Comparison of ENCODE assay signal across 21 cellular contexts in the genomic region with DNA sequence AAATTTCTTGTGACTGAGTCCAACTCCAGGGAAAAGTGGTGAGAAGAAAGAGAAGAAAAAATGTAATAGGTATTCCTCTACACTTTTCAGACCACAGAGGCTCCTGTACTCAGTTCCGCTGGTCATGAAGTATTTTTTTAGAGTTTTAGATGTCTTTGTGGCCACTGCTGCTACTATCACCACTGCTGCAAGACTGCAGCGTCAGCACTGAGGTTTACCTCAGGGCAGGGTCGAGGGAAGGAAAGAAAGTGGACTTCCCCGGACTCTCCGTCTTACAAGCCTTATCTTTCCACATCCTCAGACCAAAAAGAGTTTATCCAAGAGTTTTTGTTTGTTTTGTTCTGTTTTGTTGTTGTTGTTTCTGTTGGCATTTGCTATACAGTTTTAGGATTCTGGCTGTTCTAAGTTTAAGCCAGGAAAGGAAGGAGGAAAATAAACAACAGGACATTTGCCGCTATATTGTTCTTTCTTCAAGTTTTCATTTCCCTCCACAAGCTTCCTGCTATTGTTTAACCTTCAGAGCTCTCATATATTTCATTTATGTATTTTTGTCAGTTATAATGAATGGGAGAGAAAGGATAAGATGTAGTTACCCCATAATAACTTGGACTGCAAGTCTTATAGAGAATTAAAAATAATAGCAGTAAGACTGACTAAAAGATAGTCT.
"Had no signal": no experiment of that assay in that cellular context is flagged by ENCODE, and none has a peak within 500 bp of the region (broad histone marks: within the 10 kb centered on the region; RNA-seq: fewer than 3 reads in every experiment).

No MANE protein-coding gene starts in this region.

- H3K4me1 Mint-ChIP-seq: activated CD4-positive, alpha-beta T cell treated with anti-CD3 and anti-CD28 coated beads for 36 hours; activated naive CD8-positive, alpha-beta T cell treated with anti-CD3 and anti-CD28 coated beads for 36 hours; activated T-helper 17 cell treated with anti-CD3 and anti-CD28 coated beads, Interleukin-2, amount 50 U/mL, for 72 hours; nephron progenitor cell had no signal

- H3K27ac Mint-ChIP-seq: activated CD4-positive, alpha-beta T cell treated with anti-CD3 and anti-CD28 coated beads for 36 hours; activated naive CD8-positive, alpha-beta T cell treated with anti-CD3 and anti-CD28 coated beads for 36 hours; activated T-helper 17 cell treated with anti-CD3 and anti-CD28 coated beads, Interleukin-2, amount 50 U/mL, for 72 hours; nephron progenitor cell; stimulated activated naive CD8-positive, alpha-beta T cell treated with anti-CD3 and anti-CD28 coated beads, Interleukin-15, Interleukin-2, amounts not matched to agents 100 ng/mL and 50 ng/mL, for 24 hours; WTC11 had no signal

- H3K36me3 Mint-ChIP-seq: activated naive CD8-positive, alpha-beta T cell treated with anti-CD3 and anti-CD28 coated beads for 36 hours; brain; WTC11 had no signal

- ATAC-seq: activated CD4-positive, alpha-beta T cell treated with anti-CD3 and anti-CD28 coated beads for 36 hours; activated T-helper 17 cell treated with anti-CD3 and anti-CD28 coated beads, Interleukin-2, amount 50 U/mL, for 72 hours; heart right ventricle; WTC11 had no signal

- H3K4me3 ChIP-seq: coronary artery, esophagus squamous epithelium, heart right ventricle, left ventricle myocardium inferior, tibial nerve had no signal

- H3K27me3 Mint-ChIP-seq: brain had no signal

- DNase-seq: activated CD4-positive, alpha-beta T cell treated with anti-CD3 and anti-CD28 coated beads for 36 hours; activated CD4-positive, alpha-beta T cell treated with anti-CD3 and anti-CD28 coated beads, Interleukin-2, amount 50 U/mL, for 48 hours; activated naive CD4-positive, alpha-beta T cell; activated naive CD8-positive, alpha-beta T cell treated with anti-CD3 and anti-CD28 coated beads for 36 hours; activated T-cell treated with anti-CD3 and anti-CD28 coated beads, Interleukin-2, amount 50 U/mL, for 1 hour; amniotic stem cell; central memory CD4-positive, alpha-beta T cell; esophagus squamous epithelium; heart right ventricle; left ventricle myocardium inferior; mammary epithelial cell; midbrain; nephron progenitor cell; nucleus accumbens; retina had no signal

- H3K27ac ChIP-seq: coronary artery, esophagus squamous epithelium, heart right ventricle, left ventricle myocardium inferior, tibial nerve had no signal

- H3K4me1 ChIP-seq: esophagus squamous epithelium, tibial nerve had no signal

- H3K4me3 Mint-ChIP-seq: activated CD4-positive, alpha-beta T cell treated with anti-CD3 and anti-CD28 coated beads for 36 hours; activated naive CD8-positive, alpha-beta T cell treated with anti-CD3 and anti-CD28 coated beads for 36 hours; activated T-helper 17 cell treated with anti-CD3 and anti-CD28 coated beads, Interleukin-2, amount 50 U/mL, for 72 hours; brain; nephron progenitor cell; stimulated activated naive CD8-positive, alpha-beta T cell treated with anti-CD3 and anti-CD28 coated beads, Interleukin-15, Interleukin-2, amounts not matched to agents 100 ng/mL and 50 ng/mL, for 24 hours; WTC11 had no signal

- H3K9me3 Mint-ChIP-seq: activated naive CD8-positive, alpha-beta T cell treated with anti-CD3 and anti-CD28 coated beads for 36 hours; activated T-helper 17 cell treated with anti-CD3 and anti-CD28 coated beads, Interleukin-2, amount 50 U/mL, for 72 hours; brain; stimulated activated naive CD8-positive, alpha-beta T cell treated with anti-CD3 and anti-CD28 coated beads, Interleukin-15, Interleukin-2, amounts not matched to agents 100 ng/mL and 50 ng/mL, for 24 hours; WTC11 had no signal

- H3K27me3 ChIP-seq: esophagus squamous epithelium, heart right ventricle, tibial nerve had no signal

- H3K36me3 ChIP-seq: esophagus squamous epithelium, heart right ventricle, left ventricle myocardium inferior, tibial nerve had no signal
